In the genomic region with DNA sequence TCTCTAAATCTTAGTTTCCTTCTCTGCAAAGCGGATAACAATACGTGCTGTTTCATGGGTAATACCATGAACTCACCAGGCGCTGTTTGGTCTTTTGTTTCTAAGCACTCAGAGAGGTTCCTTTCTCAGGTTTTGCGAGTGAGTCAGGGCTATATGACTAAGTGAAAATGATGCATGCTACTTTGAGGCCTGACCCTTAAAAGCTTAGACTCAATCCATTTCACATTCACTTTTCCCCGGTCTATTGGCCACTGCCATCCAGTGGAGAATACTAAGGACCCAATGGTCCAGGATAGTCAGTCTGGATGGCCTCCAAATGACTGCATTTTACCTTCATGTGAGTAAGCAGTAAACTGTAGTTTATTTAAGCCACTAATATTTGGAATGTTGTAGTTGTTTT, we compare ENCODE assay signal across 17 cellular contexts.
DNase-seq lines count a peak whose midpoint lies in the region; ATAC-seq and TF ChIP-seq lines count a peak whose summit lies in the region.
"Had no signal": no experiment of that assay in that cellular context is flagged by ENCODE, and none has a peak within 500 bp of the region (broad histone marks: within the 10 kb centered on the region; RNA-seq: fewer than 3 reads in every experiment).

No MANE protein-coding gene starts in this region.

- H3K4me1 ChIP-seq in testis (no peaks in the 10 kb centered on the region), thyroid gland (no peaks in the 10 kb centered on the region), transverse colon (no peaks in the 10 kb centered on the region)
- H3K4me1 ChIP-seq: Peyer's patch had no signal

- H3K27me3 ChIP-seq in testis (no peaks in the 10 kb centered on the region), thyroid gland (no peaks in the 10 kb centered on the region), transverse colon (no peaks in the 10 kb centered on the region)
- H3K27me3 ChIP-seq: cardiac muscle cell, gastroesophageal sphincter, Peyer's patch had no signal

- intact Hi-C loops in testis (cut with DNase I; ENCODE audit: low total_unique reads) (no loop called here), thyroid gland (cut with DNase I) (no loop called here), transverse colon (cut with DNase I; ENCODE audit: low total_unique reads) (no loop called here)

- H3K36me3 ChIP-seq in testis (ENCODE audit: low read depth, missing control alignments) (no peaks in the 10 kb centered on the region), thyroid gland (no peaks in the 10 kb centered on the region), transverse colon (no peaks in the 10 kb centered on the region)
- H3K36me3 ChIP-seq: cardiac muscle cell, gastroesophageal sphincter, Peyer's patch had no signal

- H3K27me3 Mint-ChIP-seq in natural killer cell treated with Interleukin-12 subunit alpha and Interleukin-12 subunit beta and Interleukin-15 and Interleukin-18, amount 100 ng/mL, for 72 hours, result no peaks in the 10 kb centered on the region
- H3K27me3 Mint-ChIP-seq: CD4-positive, CD25-positive, alpha-beta regulatory T cell; progenitor cell of endocrine pancreas had no signal

- H3K9me3 ChIP-seq in testis (no peaks in the 10 kb centered on the region), thyroid gland (no peaks in the 10 kb centered on the region), transverse colon (no peaks in the 10 kb centered on the region)
- H3K9me3 ChIP-seq: Peyer's patch had no signal

- WGBS in testis, 2 donors, result 93 to 96% methylated on average over 5 of the region's 5 CpGs
- WGBS in thyroid gland, 2 donors, result 92 to 95% methylated on average over 5 of the region's 5 CpGs
- 85 to 87% methylated on average over 2 to 5 of the region's 5 CpGs for WGBS in transverse colon (ENCODE audit: low coverage in 1 of 2), 2 donors

- TF ChIP-seq POLR2A in testis (IDR thresholded peaks at IDR 0.05), result no peak
- no peak for TF ChIP-seq POLR2A in thyroid gland (IDR thresholded peaks at IDR 0.05)
- TF ChIP-seq POLR2A in transverse colon (IDR thresholded peaks at IDR 0.05), result no peak

- no peaks in the 10 kb centered on the region for H3K36me3 Mint-ChIP-seq in natural killer cell treated with Interleukin-12 subunit alpha and Interleukin-12 subunit beta and Interleukin-15 and Interleukin-18, amount 100 ng/mL, for 72 hours
- H3K36me3 Mint-ChIP-seq: CD4-positive, CD25-positive, alpha-beta regulatory T cell had no signal

- in situ Hi-C loops in transverse colon (cut with MboI; ENCODE audit: low pct_ligation_motif_present in 1 of 4, low pct_unique_long_range_greater_than_20kb in 1 of 4, low sequenced_read_pairs in 3 of 4), result no loop called here

- no peak for TF ChIP-seq EP300 in transverse colon (IDR thresholded peaks at IDR 0.05; ENCODE audit: low read depth)

- TF ChIP-seq CTCF in cardiac fibroblast (IDR thresholded peaks at IDR 0.05; ENCODE audit: low read depth, low read length) (peak; percentile 45), testis (IDR thresholded peaks at IDR 0.05) (no peak), thyroid gland (IDR thresholded peaks at IDR 0.05) (no peak), transverse colon (IDR thresholded peaks at IDR 0.05) (no peak)

- no peak overlapping the region for H3K4me3 Mint-ChIP-seq in natural killer cell treated with Interleukin-12 subunit alpha and Interleukin-12 subunit beta and Interleukin-15 and Interleukin-18, amount 100 ng/mL, for 72 hours
- H3K4me3 Mint-ChIP-seq: CD4-positive, CD25-positive, alpha-beta regulatory T cell; GM23338 had no signal

- DNase-seq in AG20443 (ENCODE audit: low spot score) (peak; percentile 35), M059J (ENCODE audit: low read depth) (peak; percentile 96), cardiac fibroblast (ENCODE audit: low read depth in 2 of 2) (peak; percentile 41 to 97), kidney glomerular epithelial cell (lab: John Stamatoyannopoulos, UW) (peak; percentile 64), testis (no peak), thyroid gland (no peak), transverse colon (no peak)
- no peak for DNase-seq in natural killer cell treated with Interleukin-12 subunit alpha and Interleukin-12 subunit beta and Interleukin-15 and Interleukin-18, amount 100 ng/mL, for 72 hours (ENCODE audit: low spot score)
- DNase-seq: CD4-positive, CD25-positive, alpha-beta regulatory T cell; Peyer's patch; trophoblast cell had no signal

- H3K4me3 ChIP-seq in cardiac fibroblast (replicated peaks in 1 of 2; ENCODE audit: low read depth in 2 of 2, low read length in 2 of 2) (no peak overlapping the region), testis (no peak overlapping the region), thyroid gland (replicated peaks in 1 of 3) (no peak overlapping the region), transverse colon (no peak overlapping the region)
- H3K4me3 ChIP-seq: cardiac muscle cell, gastroesophageal sphincter, GM23338, lung, Peyer's patch had no signal

- peaks cover 21% of the 10 kb centered on the region for H3K9me3 Mint-ChIP-seq in natural killer cell treated with Interleukin-12 subunit alpha and Interleukin-12 subunit beta and Interleukin-15 and Interleukin-18, amount 100 ng/mL, for 72 hours

- no peak for ATAC-seq in natural killer cell treated with Interleukin-12 subunit alpha and Interleukin-12 subunit beta and Interleukin-15 and Interleukin-18, amount 100 ng/mL, for 72 hours
- ATAC-seq: gastroesophageal sphincter, GM23338 had no signal

- H3K27ac Mint-ChIP-seq in natural killer cell treated with Interleukin-12 subunit alpha and Interleukin-12 subunit beta and Interleukin-15 and Interleukin-18, amount 100 ng/mL, for 72 hours, result no peak overlapping the region
- H3K27ac Mint-ChIP-seq: CD4-positive, CD25-positive, alpha-beta regulatory T cell; GM23338; progenitor cell of endocrine pancreas had no signal

- H3K27ac ChIP-seq in testis (no peak overlapping the region), thyroid gland (no peak overlapping the region), transverse colon (no peak overlapping the region)
- H3K27ac ChIP-seq: cardiac muscle cell, gastroesophageal sphincter, Peyer's patch, VCaP had no signal

- no peaks in the 10 kb centered on the region for H3K4me1 Mint-ChIP-seq in natural killer cell treated with Interleukin-12 subunit alpha and Interleukin-12 subunit beta and Interleukin-15 and Interleukin-18, amount 100 ng/mL, for 72 hours (ENCODE audit: low read depth in 2 of 2)
- H3K4me1 Mint-ChIP-seq: CD4-positive, CD25-positive, alpha-beta regulatory T cell; GM23338 had no signal

Comparison
In these comparisons a context has a peak if more than half of its experiments do, and no peak if none do; other contexts are left out.
1. DNase-seq: peak in AG20443 (single experiment), M059J (single experiment), cardiac fibroblast (2 of 2) and kidney glomerular epithelial cell (single experiment); none in natural killer cell treated with Interleukin-12 subunit alpha and Interleukin-12 subunit beta and Interleukin-15 and Interleukin-18, amount 100 ng/mL, for 72 hours (single experiment), testis (single experiment), thyroid gland (0 of 2) and transverse colon (single experiment).